In the genomic region with DNA sequence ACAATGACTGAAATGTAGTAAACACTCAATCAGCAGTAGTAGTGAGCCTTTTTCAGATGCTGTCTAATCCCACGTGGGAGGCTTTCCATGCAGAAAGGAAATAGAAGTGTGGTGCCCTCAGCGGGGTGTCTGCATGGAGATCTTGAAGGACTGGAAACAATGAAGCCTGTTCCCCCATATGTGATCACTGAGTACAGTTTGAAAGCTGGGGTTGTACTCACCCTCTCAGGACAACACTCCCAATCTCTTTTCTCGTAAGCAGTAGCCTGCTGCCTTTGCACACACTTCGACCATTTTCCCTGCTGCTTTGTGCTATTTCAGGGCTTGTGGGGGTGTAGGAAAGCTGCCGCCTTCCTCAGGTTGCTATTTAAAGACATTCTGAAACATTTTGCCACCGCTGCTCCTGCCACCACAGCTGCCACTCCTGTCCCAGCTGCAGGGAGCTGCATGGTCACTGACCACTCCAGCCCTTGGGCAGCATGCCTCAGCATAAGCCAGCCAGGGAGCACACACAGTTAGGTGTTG, we compare ENCODE assay signal across 2 cellular contexts.
TF ChIP-seq lines count a peak whose summit lies in the region.

No MANE protein-coding gene starts in this region.

TF ChIP-seq in GM23338, 12 proteins besides CTCF, POLR2A, EP300 and RAD21 (continues in another document):
- TF ChIP-seq ZNF114 (CRISPR knock-in tag; IDR thresholded peaks at IDR 0.05): no peak
- TF ChIP-seq, protein P1, sequence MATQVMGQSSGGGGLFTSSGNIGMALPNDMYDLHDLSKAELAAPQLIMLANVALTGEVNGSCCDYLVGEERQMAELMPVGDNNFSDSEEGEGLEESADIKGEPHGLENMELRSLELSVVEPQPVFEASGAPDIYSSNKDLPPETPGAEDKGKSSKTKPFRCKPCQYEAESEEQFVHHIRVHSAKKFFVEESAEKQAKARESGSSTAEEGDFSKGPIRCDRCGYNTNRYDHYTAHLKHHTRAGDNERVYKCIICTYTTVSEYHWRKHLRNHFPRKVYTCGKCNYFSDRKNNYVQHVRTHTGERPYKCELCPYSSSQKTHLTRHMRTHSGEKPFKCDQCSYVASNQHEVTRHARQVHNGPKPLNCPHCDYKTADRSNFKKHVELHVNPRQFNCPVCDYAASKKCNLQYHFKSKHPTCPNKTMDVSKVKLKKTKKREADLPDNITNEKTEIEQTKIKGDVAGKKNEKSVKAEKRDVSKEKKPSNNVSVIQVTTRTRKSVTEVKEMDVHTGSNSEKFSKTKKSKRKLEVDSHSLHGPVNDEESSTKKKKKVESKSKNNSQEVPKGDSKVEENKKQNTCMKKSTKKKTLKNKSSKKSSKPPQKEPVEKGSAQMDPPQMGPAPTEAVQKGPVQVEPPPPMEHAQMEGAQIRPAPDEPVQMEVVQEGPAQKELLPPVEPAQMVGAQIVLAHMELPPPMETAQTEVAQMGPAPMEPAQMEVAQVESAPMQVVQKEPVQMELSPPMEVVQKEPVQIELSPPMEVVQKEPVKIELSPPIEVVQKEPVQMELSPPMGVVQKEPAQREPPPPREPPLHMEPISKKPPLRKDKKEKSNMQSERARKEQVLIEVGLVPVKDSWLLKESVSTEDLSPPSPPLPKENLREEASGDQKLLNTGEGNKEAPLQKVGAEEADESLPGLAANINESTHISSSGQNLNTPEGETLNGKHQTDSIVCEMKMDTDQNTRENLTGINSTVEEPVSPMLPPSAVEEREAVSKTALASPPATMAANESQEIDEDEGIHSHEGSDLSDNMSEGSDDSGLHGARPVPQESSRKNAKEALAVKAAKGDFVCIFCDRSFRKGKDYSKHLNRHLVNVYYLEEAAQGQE (IDR thresholded peaks at IDR 0.05; ENCODE audit: unreplicated experiment): no peak
- no peak for TF ChIP-seq POLR2AphosphoS5 (IDR thresholded peaks at IDR 0.05; ENCODE audit: low read depth)
- TF ChIP-seq, protein P2, sequence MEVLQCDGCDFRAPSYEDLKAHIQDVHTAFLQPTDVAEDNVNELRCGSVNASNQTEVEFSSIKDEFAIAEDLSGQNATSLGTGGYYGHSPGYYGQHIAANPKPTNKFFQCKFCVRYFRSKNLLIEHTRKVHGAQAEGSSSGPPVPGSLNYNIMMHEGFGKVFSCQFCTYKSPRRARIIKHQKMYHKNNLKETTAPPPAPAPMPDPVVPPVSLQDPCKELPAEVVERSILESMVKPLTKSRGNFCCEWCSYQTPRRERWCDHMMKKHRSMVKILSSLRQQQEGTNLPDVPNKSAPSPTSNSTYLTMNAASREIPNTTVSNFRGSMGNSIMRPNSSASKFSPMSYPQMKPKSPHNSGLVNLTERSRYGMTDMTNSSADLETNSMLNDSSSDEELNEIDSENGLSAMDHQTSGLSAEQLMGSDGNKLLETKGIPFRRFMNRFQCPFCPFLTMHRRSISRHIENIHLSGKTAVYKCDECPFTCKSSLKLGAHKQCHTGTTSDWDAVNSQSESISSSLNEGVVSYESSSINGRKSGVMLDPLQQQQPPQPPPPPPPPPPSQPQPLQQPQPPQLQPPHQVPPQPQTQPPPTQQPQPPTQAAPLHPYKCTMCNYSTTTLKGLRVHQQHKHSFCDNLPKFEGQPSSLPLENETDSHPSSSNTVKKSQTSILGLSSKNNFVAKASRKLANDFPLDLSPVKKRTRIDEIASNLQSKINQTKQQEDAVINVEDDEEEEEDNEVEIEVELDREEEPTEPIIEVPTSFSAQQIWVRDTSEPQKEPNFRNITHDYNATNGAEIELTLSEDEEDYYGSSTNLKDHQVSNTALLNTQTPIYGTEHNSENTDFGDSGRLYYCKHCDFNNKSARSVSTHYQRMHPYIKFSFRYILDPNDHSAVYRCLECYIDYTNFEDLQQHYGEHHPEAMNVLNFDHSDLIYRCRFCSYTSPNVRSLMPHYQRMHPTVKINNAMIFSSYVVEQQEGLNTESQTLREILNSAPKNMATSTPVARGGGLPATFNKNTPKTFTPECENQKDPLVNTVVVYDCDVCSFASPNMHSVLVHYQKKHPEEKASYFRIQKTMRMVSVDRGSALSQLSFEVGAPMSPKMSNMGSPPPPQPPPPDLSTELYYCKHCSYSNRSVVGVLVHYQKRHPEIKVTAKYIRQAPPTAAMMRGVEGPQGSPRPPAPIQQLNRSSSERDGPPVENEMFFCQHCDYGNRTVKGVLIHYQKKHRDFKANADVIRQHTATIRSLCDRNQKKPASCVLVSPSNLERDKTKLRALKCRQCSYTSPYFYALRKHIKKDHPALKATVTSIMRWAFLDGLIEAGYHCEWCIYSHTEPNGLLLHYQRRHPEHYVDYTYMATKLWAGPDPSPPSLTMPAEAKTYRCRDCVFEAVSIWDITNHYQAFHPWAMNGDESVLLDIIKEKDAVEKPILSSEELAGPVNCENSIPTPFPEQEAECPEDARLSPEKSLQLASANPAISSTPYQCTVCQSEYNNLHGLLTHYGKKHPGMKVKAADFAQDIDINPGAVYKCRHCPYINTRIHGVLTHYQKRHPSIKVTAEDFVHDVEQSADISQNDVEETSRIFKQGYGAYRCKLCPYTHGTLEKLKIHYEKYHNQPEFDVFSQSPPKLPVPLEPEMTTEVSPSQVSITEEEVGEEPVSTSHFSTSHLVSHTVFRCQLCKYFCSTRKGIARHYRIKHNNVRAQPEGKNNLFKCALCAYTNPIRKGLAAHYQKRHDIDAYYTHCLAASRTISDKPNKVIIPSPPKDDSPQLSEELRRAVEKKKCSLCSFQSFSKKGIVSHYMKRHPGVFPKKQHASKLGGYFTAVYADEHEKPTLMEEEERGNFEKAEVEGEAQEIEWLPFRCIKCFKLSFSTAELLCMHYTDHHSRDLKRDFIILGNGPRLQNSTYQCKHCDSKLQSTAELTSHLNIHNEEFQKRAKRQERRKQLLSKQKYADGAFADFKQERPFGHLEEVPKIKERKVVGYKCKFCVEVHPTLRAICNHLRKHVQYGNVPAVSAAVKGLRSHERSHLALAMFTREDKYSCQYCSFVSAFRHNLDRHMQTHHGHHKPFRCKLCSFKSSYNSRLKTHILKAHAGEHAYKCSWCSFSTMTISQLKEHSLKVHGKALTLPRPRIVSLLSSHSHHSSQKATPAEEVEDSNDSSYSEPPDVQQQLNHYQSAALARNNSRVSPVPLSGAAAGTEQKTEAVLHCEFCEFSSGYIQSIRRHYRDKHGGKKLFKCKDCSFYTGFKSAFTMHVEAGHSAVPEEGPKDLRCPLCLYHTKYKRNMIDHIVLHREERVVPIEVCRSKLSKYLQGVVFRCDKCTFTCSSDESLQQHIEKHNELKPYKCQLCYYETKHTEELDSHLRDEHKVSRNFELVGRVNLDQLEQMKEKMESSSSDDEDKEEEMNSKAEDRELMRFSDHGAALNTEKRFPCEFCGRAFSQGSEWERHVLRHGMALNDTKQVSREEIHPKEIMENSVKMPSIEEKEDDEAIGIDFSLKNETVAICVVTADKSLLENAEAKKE (CRISPR knock-in tag; IDR thresholded peaks at IDR 0.05): no peak
- TF ChIP-seq STAT1 (IDR thresholded peaks at IDR 0.05; ENCODE audit: unreplicated experiment): no peak
- no peak for TF ChIP-seq NANOG (IDR thresholded peaks at IDR 0.05; ENCODE audit: borderline replicate concordance)
- no peak for TF ChIP-seq EZH2phosphoT487 (IDR thresholded peaks at IDR 0.05; ENCODE audit: unreplicated experiment)
- no peak for TF ChIP-seq ZNF331 (CRISPR knock-in tag; IDR thresholded peaks at IDR 0.05; ENCODE audit: low read depth)
- no peak for TF ChIP-seq CREB1 (CRISPR knock-in tag; IDR thresholded peaks at IDR 0.05; ENCODE audit: low read depth)

TF ChIP-seq in H1, 55 proteins besides CTCF, POLR2A, EP300 and RAD21:
- TF ChIP-seq SIN3A (conservative IDR thresholded peaks at IDR 0.05 in 1 of 2, IDR thresholded peaks at IDR 0.05 in 1 of 2; ENCODE audit: low read depth in 1 of 2, low read length in 2 of 2) (no peak), SIRT6 (IDR thresholded peaks at IDR 0.05; ENCODE audit: low read length) (no peak), TAF7 (optimal IDR thresholded peaks at IDR 0.05; ENCODE audit: borderline replicate concordance, low read depth, low read length) (no peak), EZH2 (IDR thresholded peaks at IDR 0.05; ENCODE audit: low read depth, low read length, severe bottlenecking) (no peak), SP1 (IDR thresholded peaks at IDR 0.05; ENCODE audit: low read depth, low read length) (no peak), RFX5 (IDR thresholded peaks at IDR 0.05; ENCODE audit: borderline replicate concordance, low read depth, low read length) (no peak), TCF12 (IDR thresholded peaks at IDR 0.05; ENCODE audit: low read depth, low read length) (no peak), KDM5A (IDR thresholded peaks at IDR 0.05; ENCODE audit: low read length) (no peak)
- TF ChIP-seq, protein P3, sequence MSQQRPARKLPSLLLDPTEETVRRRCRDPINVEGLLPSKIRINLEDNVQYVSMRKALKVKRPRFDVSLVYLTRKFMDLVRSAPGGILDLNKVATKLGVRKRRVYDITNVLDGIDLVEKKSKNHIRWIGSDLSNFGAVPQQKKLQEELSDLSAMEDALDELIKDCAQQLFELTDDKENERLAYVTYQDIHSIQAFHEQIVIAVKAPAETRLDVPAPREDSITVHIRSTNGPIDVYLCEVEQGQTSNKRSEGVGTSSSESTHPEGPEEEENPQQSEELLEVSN (IDR thresholded peaks at IDR 0.05): 0 out of 2 replicates have a peak, but pooled peaks have one; percentile 10
